ENCODE assay signal across 11 cellular contexts in the genomic region with DNA sequence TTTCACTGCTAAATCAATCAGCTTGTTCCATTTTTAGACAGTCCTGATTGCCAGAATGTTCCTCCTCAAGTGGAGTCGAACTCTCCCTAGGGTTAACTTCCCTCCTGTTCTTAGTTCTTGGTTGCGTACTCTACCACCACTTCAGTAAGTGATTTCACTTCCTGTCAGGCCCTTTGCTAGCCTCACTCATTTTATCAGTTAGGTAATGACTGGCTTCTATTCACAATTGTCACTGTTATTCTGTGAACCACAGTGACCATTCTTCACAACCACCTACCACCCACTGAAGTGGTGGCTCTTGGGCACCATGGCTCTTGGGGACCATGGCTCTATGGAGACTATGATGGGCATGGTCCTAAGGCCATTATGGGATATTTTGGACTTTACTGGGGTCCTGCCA.
DNase-seq lines count a peak whose midpoint lies in the region; ATAC-seq and TF ChIP-seq lines count a peak whose summit lies in the region.
"Had no signal": no experiment of that assay in that cellular context is flagged by ENCODE, and none has a peak within 500 bp of the region (broad histone marks: within the 10 kb centered on the region; RNA-seq: fewer than 3 reads in every experiment).

No MANE protein-coding gene starts in this region.

- peak; percentile 62 for ATAC-seq in GM21390 (IDR thresholded peaks at IDR 0.05; ENCODE audit: unreplicated experiment)
- peak; percentile 49 for ATAC-seq in HG03469 (IDR thresholded peaks at IDR 0.05; ENCODE audit: unreplicated experiment)
- peak; percentile 28 for ATAC-seq in lung (ENCODE audit: insufficient read depth, low FRiP score)
- ATAC-seq in GM21737 (IDR thresholded peaks at IDR 0.05; ENCODE audit: unreplicated experiment) = no peak
- no peak for ATAC-seq in HG02623 (IDR thresholded peaks at IDR 0.05; ENCODE audit: unreplicated experiment)
- ATAC-seq: K562 had no signal

- no peaks in the 10 kb centered on the region for H3K27me3 ChIP-seq in lung (ENCODE audit: control insufficient read depth, insufficient read depth)

- H3K9me3 ChIP-seq in lung (ENCODE audit: control insufficient read depth in 2 of 2, insufficient read depth in 1 of 2, low read length in 1 of 2) = no peaks in the 10 kb centered on the region

- H3K36me3 ChIP-seq in lung (ENCODE audit: control insufficient read depth in 2 of 2, insufficient read depth in 2 of 2, low read length in 2 of 2) = no peaks in the 10 kb centered on the region

- peaks cover 6 to 15% of the 10 kb centered on the region in 2 donors for H3K4me1 ChIP-seq in lung (ENCODE audit: control insufficient read depth in 2 of 2, insufficient read depth in 2 of 2, low read length in 2 of 2)

- H3K27ac ChIP-seq in lung (ENCODE audit: low read depth in 1 of 2, low read length in 1 of 2) = no peak overlapping the region
- H3K27ac ChIP-seq: 22Rv1 had no signal

- 29 to 55% methylated on average over 2 of the region's 2 CpGs for WGBS in lung, 2 donors

- peak; percentile 22 for DNase-seq in NK-92 treated with Interleukin-12 subunit alpha and Interleukin-12 subunit beta, amount 100 ng/mL, for 24 hours (lab: John Stamatoyannopoulos, UW)
- DNase-seq in NK-92 (lab: John Stamatoyannopoulos, UW; ENCODE audit: unreplicated experiment) = no peak
- DNase-seq in lung (ENCODE audit: low spot score) = no peak
- DNase-seq in stimulated activated naive CD4-positive, alpha-beta T cell treated with Interleukin-2 at 50 U/mL for 16 hours (lab: John Stamatoyannopoulos, UW) = no peak

- TF ChIP-seq CTCF in lung (IDR thresholded peaks at IDR 0.05; ENCODE audit: control extremely low read depth, extremely low read depth) = no peak

- H3K4me3 ChIP-seq in lung = no peak overlapping the region
- H3K4me3 ChIP-seq: K562, skin epidermis had no signal

Comparison
In these comparisons a context has a peak if more than half of its experiments do, and no peak if none do; other contexts are left out.
1. ATAC-seq: peak in GM21390 (single experiment), HG03469 (single experiment) and lung (single experiment); none in GM21737 (single experiment) and HG02623 (single experiment).